10 cellular contexts compared by ENCODE assay signal in genomic region chr4:172982151-172982590, GRCh38.
DNase-seq lines count a peak whose midpoint lies in the region; ATAC-seq and TF ChIP-seq lines count a peak whose summit lies in the region.
"Had no signal": no experiment of that assay in that cellular context is flagged by ENCODE, and none has a peak within 500 bp of the region (broad histone marks: within the 10 kb centered on the region; RNA-seq: fewer than 3 reads in every experiment).

No MANE protein-coding gene starts in this region.

- CTCF ChIA-PET in HCT116 (lab: Charles Lee) = interaction anchor here (1.1 kb wide), 1 partner anchor 32 kb away, joined by 5 read pairs; no protein-coding TSS in a partner anchor

- no peaks in the 10 kb centered on the region for H4K20me1 ChIP-seq in HCT116 (ENCODE audit: insufficient read depth)

- H3K9me3 ChIP-seq in HCT116 (ENCODE audit: control insufficient read depth in 1 of 2, insufficient read depth in 1 of 2, low read depth in 1 of 2, low read length in 2 of 2) (no peaks in the 10 kb centered on the region), Peyer's patch (no peaks in the 10 kb centered on the region)

- peak overlapping the region; percentile 52 for H3K4me2 ChIP-seq in HCT116 (ENCODE audit: low read length)

- H3K4me1 ChIP-seq in HCT116 (ENCODE audit: control insufficient read depth in 1 of 2, insufficient read depth in 2 of 2, low read length in 2 of 2) (peaks cover 10 to 32% of the 10 kb centered on the region in 2 experiments), Peyer's patch (no peaks in the 10 kb centered on the region)

- BruUV-seq in HCT116 (replicated peaks; lab: Mats Ljungman, UMichigan) = no TSS peak

- no peak for TF ChIP-seq RAD21 in HCT116 (IDR thresholded peaks at IDR 0.05; ENCODE audit: low read depth)

- DNase-seq in COR-L47 (lab: John Stamatoyannopoulos, UW) (peak; percentile 81), HCT116 (ENCODE audit: low read depth, low spot score) (peak; percentile 69), NCI-H345 treated with DMSO at 0.1 percent for 48 hours (lab: John Stamatoyannopoulos, UW; ENCODE audit: unreplicated experiment) (peak; percentile 65), hepatic stellate cell (ENCODE audit: low spot score) (peak; percentile 44), SKM-1 treated with dmso at 0.1 percent for 144 hours (lab: John Stamatoyannopoulos, UW; ENCODE audit: unreplicated experiment) (no peak), Peyer's patch (no peak)
- no peak for DNase-seq in activated effector memory CD4-positive, alpha-beta T cell treated with Interleukin-2 at 50 U/mL for 16 hours
- DNase-seq: activated naive CD4-positive, alpha-beta T cell treated with anti-CD3 and anti-CD28 coated beads, Interleukin-2, amount 10 ng/mL, durations not matched to agents 7 days and 5 days; NCI-H446 had no signal

- H3K9me2 ChIP-seq in HCT116 (ENCODE audit: insufficient read depth) = no peaks in the 10 kb centered on the region

- TF ChIP-seq CTCF in HCT116 (IDR thresholded peaks at IDR 0.05 in 2 of 3, conservative IDR thresholded peaks at IDR 0.05 in 1 of 3; ENCODE audit: borderline replicate concordance in 1 of 3, insufficient read depth in 1 of 3, low read depth in 2 of 3, low read length in 2 of 3) (no peak), Peyer's patch (IDR thresholded peaks at IDR 0.05) (no peak)

- H3K27me3 ChIP-seq in HCT116 (ENCODE audit: insufficient read depth, low read length) (no peaks in the 10 kb centered on the region), Peyer's patch (no peaks in the 10 kb centered on the region)

- intact Hi-C loops in HCT116 (cut with micrococcal nuclease) = no loop called here

- H3K9ac ChIP-seq in HCT116 (ENCODE audit: low read length) = no peak overlapping the region

- POLR2A ChIA-PET in HCT116 (lab: Charles Lee) = no interaction called here

- peak overlapping the region; percentile 30 for H3K27ac ChIP-seq in HCT116 (ENCODE audit: low read depth, low read length)
- H3K27ac ChIP-seq in Peyer's patch = no peak overlapping the region

- peak overlapping the region; percentile 8 for H2AFZ ChIP-seq in HCT116 (ENCODE audit: low read depth, low read length, poor library complexity, severe bottlenecking)

- ATAC-seq in HCT116 = peak; percentile 94
- ATAC-seq in HG02623 (IDR thresholded peaks at IDR 0.05; ENCODE audit: unreplicated experiment) = no peak

- no peaks in the 10 kb centered on the region for H3K79me2 ChIP-seq in HCT116 (ENCODE audit: insufficient read depth, low read length)

- RAD21 ChIA-PET in HCT116 (lab: Charles Lee; ENCODE audit: low non-redundant PET in 1 of 2, low total read pairs in 2 of 2, uncharacterized antibody in 2 of 2, unreplicated experiment in 2 of 2) = no interaction called here

- TF ChIP-seq POLR2A in HCT116 (IDR thresholded peaks at IDR 0.05; ENCODE audit: borderline replicate concordance, extremely low read depth, insufficient read depth, insufficient read length) = no peak
- no peak for TF ChIP-seq POLR2A in Peyer's patch (IDR thresholded peaks at IDR 0.05)

- H3K36me3 ChIP-seq in HCT116 (ENCODE audit: control insufficient read depth in 1 of 2, insufficient read depth in 2 of 2, low read length in 2 of 2) = no peaks in the 10 kb centered on the region
- H3K36me3 ChIP-seq in Peyer's patch = no peaks in the 10 kb centered on the region

- peak overlapping the region in 1 of 2 experiments; percentile 3; a peak in 1 of 4 replicates for H3K4me3 ChIP-seq in HCT116 (replicated peaks in 1 of 2; ENCODE audit: low read depth in 1 of 2, low read length in 2 of 2)
- no peak overlapping the region for H3K4me3 ChIP-seq in Peyer's patch

TF ChIP-seq in HCT116, 20 proteins besides CTCF, POLR2A, EP300 and RAD21:
- TF ChIP-seq POLR2AphosphoS5 (IDR thresholded peaks at IDR 0.05; ENCODE audit: low read depth, low read length) (peak; percentile 33; the same call in 1 of the 2 replicates), EGR1 (IDR thresholded peaks at IDR 0.05; ENCODE audit: low read depth) (no peak), FOSL1 (IDR thresholded peaks at IDR 0.05; ENCODE audit: low read depth) (peak; percentile 74), SP1 (IDR thresholded peaks at IDR 0.05; ENCODE audit: low read depth) (peak; percentile 78), ATF3 (IDR thresholded peaks at IDR 0.05) (no peak), SIN3A (IDR thresholded peaks at IDR 0.05; ENCODE audit: low read depth) (no peak; the same call in 1 of the 2 replicates), YY1 (IDR thresholded peaks at IDR 0.05; ENCODE audit: extremely low read depth, insufficient replicate concordance, low read depth, low read length) (peak; percentile 63), CBX3 (IDR thresholded peaks at IDR 0.05; ENCODE audit: low read depth) (peak; percentile 91), ZNF274 (IDR thresholded peaks at IDR 0.05; ENCODE audit: low read depth, low read length) (no peak), CEBPB (IDR thresholded peaks at IDR 0.05; ENCODE audit: low read depth) (peak; percentile 66), JUND (IDR thresholded peaks at IDR 0.05) (peak; percentile 64), EZH2 (IDR thresholded peaks at IDR 0.05) (no peak), ELF1 (IDR thresholded peaks at IDR 0.05; ENCODE audit: borderline replicate concordance, low read depth) (no peak), TCF7L2 (IDR thresholded peaks at IDR 0.05; ENCODE audit: borderline replicate concordance, extremely low read depth, insufficient read depth, insufficient read length) (no peak), ZBTB33 (IDR thresholded peaks at IDR 0.05; ENCODE audit: extremely low read depth, insufficient replicate concordance, low read length) (peak; percentile 67), EZH2phosphoT487 (IDR thresholded peaks at IDR 0.05; ENCODE audit: borderline replicate concordance) (no peak), MAX (IDR thresholded peaks at IDR 0.05) (peak; percentile 57; the same call in 1 of the 2 replicates)

Comparison
In these comparisons a context has a peak if more than half of its experiments do, and no peak if none do; other contexts are left out.
1. DNase-seq: peak in COR-L47 (single experiment), HCT116 (single experiment), NCI-H345 treated with DMSO at 0.1 percent for 48 hours (single experiment) and hepatic stellate cell (single experiment); none in activated effector memory CD4-positive, alpha-beta T cell treated with Interleukin-2 at 50 U/mL for 16 hours (single experiment), SKM-1 treated with dmso at 0.1 percent for 144 hours (single experiment) and Peyer's patch (0 of 3).